Comparison of ENCODE assay signal across 26 cellular contexts in genomic region chr7:39608278-39608677, GRCh38. TPM values are rescaled to one million over a fixed set of nuclear protein-coding genes. Genes with fewer than 3 reads are reported as not detected.
A peak's percentile ranks its signal among the peaks of the same experiment; 100 is the strongest.
DNase-seq lines count a peak whose midpoint lies in the region; ATAC-seq, FAIRE-seq and TF ChIP-seq lines count a peak whose summit lies in the region.
"Had no signal": no experiment of that assay in that cellular context is flagged by ENCODE, and none has a peak within 500 bp of the region (broad histone marks: within the 10 kb centered on the region; RNA-seq: fewer than 3 reads in every experiment).

No MANE protein-coding gene starts in this region.

- 0 out of 4 replicates have a peak, but pooled peaks of 1 of the 2 experiments have one; percentile 41 for TF ChIP-seq EP300 in SK-N-SH (IDR thresholded peaks at IDR 0.05; ENCODE audit: borderline replicate concordance in 1 of 2, low read depth in 1 of 2, low read length in 1 of 2)

- no peak overlapping the region for H3K4me3 ChIP-seq in SK-N-SH (ENCODE audit: low read depth in 2 of 2, low read length in 1 of 2)
- H3K4me3 ChIP-seq: coronary artery, hepatocyte, MG63 had no signal

- no peak for TF ChIP-seq POLR2A in GM12891 (IDR thresholded peaks at IDR 0.05; ENCODE audit: low read depth, low read length)

- TF ChIP-seq CTCF in SK-N-SH (IDR thresholded peaks at IDR 0.05) (no peak), mesothelial cell of epicardium (IDR thresholded peaks at IDR 0.05; ENCODE audit: unreplicated experiment) (no peak), natural killer cell (IDR thresholded peaks at IDR 0.05) (no peak)

- H2AFZ ChIP-seq in SK-N-SH (ENCODE audit: low read depth): peak overlapping the region; percentile 79; the same call in 1 of the 2 replicates
- H2AFZ ChIP-seq: hepatocyte had no signal

- H3K9me2 ChIP-seq in SK-N-SH: no peaks in the 10 kb centered on the region

- H3F3A ChIP-seq in SK-N-SH (replicated peaks; ENCODE audit: insufficient read depth): peaks cover 22% of the 10 kb centered on the region

- H3K36me3 ChIP-seq in SK-N-SH (replicated peaks in 1 of 2; ENCODE audit: control insufficient read depth in 1 of 2, insufficient read depth in 2 of 2, low read length in 1 of 2): no peaks in the 10 kb centered on the region
- H3K36me3 ChIP-seq: lower lobe of right lung, MG63 had no signal

- H3K4me1 ChIP-seq in SK-N-SH (ENCODE audit: control insufficient read depth in 1 of 2, insufficient read depth in 2 of 2, low read depth in 1 of 2, low read length in 1 of 2): peaks cover 20 to 25% of the 10 kb centered on the region in 2 experiments; a peak in 3 of 4 replicates

- H3K79me2 ChIP-seq in SK-N-SH (ENCODE audit: insufficient read depth): no peaks in the 10 kb centered on the region
- H3K79me2 ChIP-seq: hepatocyte had no signal

- peaks cover 29% of the 10 kb centered on the region for H3K4me1 Mint-ChIP-seq in activated T-helper 17 cell treated with anti-CD3 and anti-CD28 coated beads, Interleukin-2, amount 50 U/mL, for 72 hours
- H3K4me1 Mint-ChIP-seq in mesothelial cell of epicardium (peaks cover 19% of the 10 kb centered on the region), natural killer cell (peaks cover 5 to 6% of the 10 kb centered on the region in 2 donors)

- TF ChIP-seq RAD21 in SK-N-SH (IDR thresholded peaks at IDR 0.05; ENCODE audit: low read length): no peak

- intact Hi-C loops in natural killer cell (cut with micrococcal nuclease): no loop called here

- H3K27ac ChIP-seq in SK-N-SH (ENCODE audit: low read depth in 2 of 2, low read length in 1 of 2): peak overlapping the region in 1 of 2 experiments; percentile 91; a peak in 3 of 4 replicates
- H3K27ac ChIP-seq: 22Rv1, coronary artery, hepatocyte had no signal

- CTCF ChIA-PET in SK-N-SH (lab: Yijun Ruan, JAX): interaction anchor here (1.3 to 3.1 kb wide), 3 partner anchors 15 to 137 kb away, joined by 4 to 16 read pairs (median 9); no protein-coding TSS in a partner anchor

- peak overlapping the region; percentile 64 for H3K4me2 ChIP-seq in SK-N-SH

- H3K9me3 Mint-ChIP-seq in activated T-helper 17 cell treated with anti-CD3 and anti-CD28 coated beads, Interleukin-2, amount 50 U/mL, for 72 hours: no peaks in the 10 kb centered on the region
- H3K9me3 Mint-ChIP-seq in mesothelial cell of epicardium (no peaks in the 10 kb centered on the region), natural killer cell (no peaks in the 10 kb centered on the region)
- H3K9me3 Mint-ChIP-seq: H9, naive B cell, type B pancreatic cell had no signal

- FAIRE-seq in GM12891 (lab: Jason Lieb, UNC): no peak
- FAIRE-seq: endometrium, HepG2, islet of Langerhans had no signal

- H3K27me3 ChIP-seq in SK-N-SH (ENCODE audit: insufficient read depth): no peaks in the 10 kb centered on the region
- H3K27me3 ChIP-seq: hepatocyte, MG63 had no signal

- ATAC-seq in SK-N-SH treated with all-trans-retinoic acid at 6 μM for 48 hours (no peak), natural killer cell (no peak)
- no peak for ATAC-seq in activated T-helper 17 cell treated with anti-CD3 and anti-CD28 coated beads, Interleukin-2, amount 50 U/mL, for 72 hours (replicated peaks)
- ATAC-seq: HepG2, Panc1 had no signal

- no peaks in the 10 kb centered on the region for H3K36me3 Mint-ChIP-seq in activated T-helper 17 cell treated with anti-CD3 and anti-CD28 coated beads, Interleukin-2, amount 50 U/mL, for 72 hours (ENCODE audit: low read depth)
- H3K36me3 Mint-ChIP-seq in mesothelial cell of epicardium: no peaks in the 10 kb centered on the region
- H3K36me3 Mint-ChIP-seq in natural killer cell: no peaks in the 10 kb centered on the region
- H3K36me3 Mint-ChIP-seq: naive B cell, type B pancreatic cell had no signal

- 35% methylated on average over 3 of the region's 3 CpGs for WGBS in SK-N-SH (ENCODE audit: low lambda C conversion rate)

- H3K9ac ChIP-seq in SK-N-SH: peak overlapping the region; percentile 62; the same call in 1 of the 2 replicates

- H3K27me3 Mint-ChIP-seq in activated T-helper 17 cell treated with anti-CD3 and anti-CD28 coated beads, Interleukin-2, amount 50 U/mL, for 72 hours: peaks cover 7% of the 10 kb centered on the region
- H3K27me3 Mint-ChIP-seq in mesothelial cell of epicardium (ENCODE audit: low read depth) (peaks cover 1% of the 10 kb centered on the region), natural killer cell (ENCODE audit: low read depth in 2 of 2) (peaks cover 36 to 72% of the 10 kb centered on the region in 2 donors)

- H3K9me3 ChIP-seq in SK-N-SH: no peaks in the 10 kb centered on the region
- H3K9me3 ChIP-seq: lower lobe of right lung, MG63 had no signal

- peak overlapping the region; percentile 42 for H3K27ac Mint-ChIP-seq in activated T-helper 17 cell treated with anti-CD3 and anti-CD28 coated beads, Interleukin-2, amount 50 U/mL, for 72 hours
- H3K27ac Mint-ChIP-seq in mesothelial cell of epicardium (peak overlapping the region; percentile 8), natural killer cell (no peak overlapping the region)
- H3K27ac Mint-ChIP-seq: B cell, H9, type B pancreatic cell had no signal

- no peaks in the 10 kb centered on the region for H4K20me1 ChIP-seq in SK-N-SH (ENCODE audit: insufficient read depth)

- H3K4me3 Mint-ChIP-seq in activated T-helper 17 cell treated with anti-CD3 and anti-CD28 coated beads, Interleukin-2, amount 50 U/mL, for 72 hours: peak overlapping the region; percentile 44
- H3K4me3 Mint-ChIP-seq in mesothelial cell of epicardium: no peak overlapping the region
- no peak overlapping the region for H3K4me3 Mint-ChIP-seq in natural killer cell

- DNase-seq in SK-N-SH (no peak), ELR (ENCODE audit: low read depth) (peak; percentile 49), mesothelial cell of epicardium (ENCODE audit: low spot score in 2 of 2, unreplicated experiment in 2 of 2) (no peak), natural killer cell (no peak), GM12891 (ENCODE audit: insufficient read length, low spot score) (no peak), UCSD-AML1 (lab: John Stamatoyannopoulos, UW; ENCODE audit: unreplicated experiment) (no peak)
- DNase-seq: activated naive CD4-positive, alpha-beta T cell treated with Interleukin-2 at 50 U/mL for 16 hours; H9; lower lobe of right lung; MG63; naive B cell; NCI-H1930; posterior cingulate gyrus; stimulated activated CD4-positive, alpha-beta T cell treated with anti-CD3 and anti-CD28 coated beads, Interleukin-1b, Interleukin-23, amount 100 ng/mL, for 48 hours; stimulated activated naive CD4-positive, alpha-beta T cell had no signal

- POLR2A ChIA-PET in SK-N-SH (lab: Yijun Ruan, JAX): interaction anchor here (2.3 kb wide), 1 partner anchor 15 kb away, joined by 15 read pairs; the partner anchor contains the start of gene RALA

TF ChIP-seq in SK-N-SH, 30 proteins besides CTCF, POLR2A, EP300 and RAD21 (continues in another document):
- TF ChIP-seq GATA2 (CRISPR knock-in tag; IDR thresholded peaks at IDR 0.05) (0 out of 2 replicates have a peak, but pooled peaks have one; percentile 10), RCOR1 (IDR thresholded peaks at IDR 0.05; ENCODE audit: low read length) (no peak)
- TF ChIP-seq, protein P1, sequence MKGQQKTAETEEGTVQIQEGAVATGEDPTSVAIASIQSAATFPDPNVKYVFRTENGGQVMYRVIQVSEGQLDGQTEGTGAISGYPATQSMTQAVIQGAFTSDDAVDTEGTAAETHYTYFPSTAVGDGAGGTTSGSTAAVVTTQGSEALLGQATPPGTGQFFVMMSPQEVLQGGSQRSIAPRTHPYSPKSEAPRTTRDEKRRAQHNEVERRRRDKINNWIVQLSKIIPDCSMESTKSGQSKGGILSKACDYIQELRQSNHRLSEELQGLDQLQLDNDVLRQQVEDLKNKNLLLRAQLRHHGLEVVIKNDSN (IDR thresholded peaks at IDR 0.05; ENCODE audit: borderline replicate concordance, low read depth): no peak

TF ChIP-seq in GM12891, 5 proteins besides CTCF, POLR2A, EP300 and RAD21:
- TF ChIP-seq TAF1 (IDR thresholded peaks at IDR 0.05; ENCODE audit: low read depth, low read length) (no peak), POU2F2 (IDR thresholded peaks at IDR 0.05; ENCODE audit: low read depth, low read length) (no peak), POLR2AphosphoS5 (IDR thresholded peaks at IDR 0.05; ENCODE audit: low read depth, low read length) (no peak), SPI1 (IDR thresholded peaks at IDR 0.05; ENCODE audit: low read depth, low read length) (no peak), PAX5 (IDR thresholded peaks at IDR 0.05; ENCODE audit: insufficient read depth, low read length, severe bottlenecking) (no peak)

RNA-seq across cellular contexts. Expression of gene RALA, which starts 15.1 kb away (rescaled TPM):
- 29.0 and 37.4 TPM in 2 replicates for polyA plus RNA-seq in SK-N-SH (2012; rRNA removed)
- polyA plus RNA-seq in SK-N-SH (2012; cell fraction: cytosol; rRNA removed): 44.9 and 56.9 TPM in 2 replicates
- 10.1 and 17.6 TPM in 2 replicates for polyA plus RNA-seq in SK-N-SH (2012; cell fraction: nucleus; rRNA removed)
- total RNA-seq in activated T-helper 17 cell treated with anti-CD3 and anti-CD28 coated beads, Interleukin-2, amount 50 U/mL, for 72 hours: 10 to 100 TPM; 21.6 to 27.9 TPM
- 28.4 to 29.9 TPM (median 28.6 TPM) in 3 replicates for total RNA-seq in mesothelial cell of epicardium
- total RNA-seq in natural killer cell: 10 to 100 TPM; 10.2 to 22.0 (median 16.8) TPM
- 16.3 TPM for polyA plus RNA-seq in GM12891 (2012; ENCODE audit: low read depth, missing spikeins)

RNA-seq across cellular contexts. Expression of gene YAE1, which starts 42.1 kb away (rescaled TPM):
- polyA plus RNA-seq in SK-N-SH (2012; rRNA removed): 30.7 and 39.8 TPM in 2 replicates
- polyA plus RNA-seq in SK-N-SH (2012; cell fraction: cytosol; rRNA removed): 42.8 and 60.8 TPM in 2 replicates
- polyA plus RNA-seq in SK-N-SH (2012; cell fraction: nucleus; rRNA removed): 21.6 and 31.7 TPM in 2 replicates
- total RNA-seq in activated T-helper 17 cell treated with anti-CD3 and anti-CD28 coated beads, Interleukin-2, amount 50 U/mL, for 72 hours: 10 to 100 TPM in 1 of 2 donors, 1 to 10 TPM in 1; 9.2 to 13.9 TPM
- 27.4 to 30.9 TPM (median 27.8 TPM) in 3 replicates for total RNA-seq in mesothelial cell of epicardium
- total RNA-seq in natural killer cell: 1 to 10 TPM; 3.1 to 5.1 (median 3.4) TPM
- polyA plus RNA-seq in GM12891 (2012; ENCODE audit: low read depth, missing spikeins): 8.4 TPM

Comparison
In these comparisons a context has a peak if more than half of its experiments do, and no peak if none do; other contexts are left out.
1. H3K27ac Mint-ChIP-seq: peak in activated T-helper 17 cell treated with anti-CD3 and anti-CD28 coated beads, Interleukin-2, amount 50 U/mL, for 72 hours (single experiment) and mesothelial cell of epicardium (single experiment); none in natural killer cell (0 of 2).